ENCODE assay signal across 8 cellular contexts in genomic region chr22:43151251-43152000, GRCh38. TPM values are rescaled to one million over a fixed set of nuclear protein-coding genes. Genes with fewer than 3 reads are reported as not detected.
DNase-seq lines count a peak whose midpoint lies in the region; ATAC-seq and TF ChIP-seq lines count a peak whose summit lies in the region.

TSPO (plus strand) TSS chr22:43151559; CDS start chr22:43159239, 7,680 bp downstream.

- H3K27me3 Mint-ChIP-seq in activated naive CD8-positive, alpha-beta T cell treated with anti-CD3 and anti-CD28 coated beads, Interleukin-2, amount 10 ng/mL, durations not matched to agents 7 days and 5 days = no peaks in the 10 kb centered on the region
- no peaks in the 10 kb centered on the region for H3K27me3 Mint-ChIP-seq in osteocyte (ENCODE audit: unreplicated experiment)

- peak within 1 kb of the TSS; percentile 94 for H3K9ac ChIP-seq in GM23248
- H3K9ac ChIP-seq in SK-N-MC (ENCODE audit: insufficient read length) = peak within 1 kb of the TSS; percentile 86

- H3F3A ChIP-seq in GM23248 (ENCODE audit: insufficient read depth) = no peaks in the 10 kb centered on the region

- H3K4me2 ChIP-seq in GM23248 (ENCODE audit: unreplicated experiment) = peak within 1 kb of the TSS; percentile 97

- 0 out of 2 replicates have a peak, but pooled peaks cover 5% of the 10 kb centered on the region for H4K20me1 ChIP-seq in GM23248 (ENCODE audit: insufficient read depth)

- H3K4me1 ChIP-seq in GM23248 (ENCODE audit: insufficient read depth) = peaks cover 15% of the 10 kb centered on the region; the same call in 1 of the 2 replicates
- peaks cover 16 to 21% of the 10 kb centered on the region in 2 donors for H3K4me1 ChIP-seq in thyroid gland

- no peaks in the 10 kb centered on the region for H3K36me3 Mint-ChIP-seq in activated naive CD8-positive, alpha-beta T cell treated with anti-CD3 and anti-CD28 coated beads, Interleukin-2, amount 10 ng/mL, durations not matched to agents 7 days and 5 days
- H3K36me3 Mint-ChIP-seq in osteocyte (ENCODE audit: unreplicated experiment) = no peaks in the 10 kb centered on the region

- H2AFZ ChIP-seq in GM23248 = peak within 1 kb of the TSS; percentile 78

- in situ Hi-C loops in GM23248 (cut with MboI) = no loop called here

- POLR2A ChIA-PET in activated naive CD8-positive, alpha-beta T cell treated with anti-CD3 and anti-CD28 coated beads, Interleukin-2, amount 10 ng/mL, durations not matched to agents 7 days and 5 days (lab: Charles Lee) = interaction anchor here (1.0 to 1.7 kb wide), 2 partner anchors 8 to 36 kb away, joined by 4 to 5 read pairs; partner anchors contain the start of gene MCAT

- H3K9me3 ChIP-seq in GM23248 (ENCODE audit: low read depth) = no peaks in the 10 kb centered on the region
- no peaks in the 10 kb centered on the region for H3K9me3 ChIP-seq in SK-N-MC (ENCODE audit: low read depth, low read length)
- H3K9me3 ChIP-seq in thyroid gland = no peaks in the 10 kb centered on the region

- H3K4me1 Mint-ChIP-seq in activated naive CD8-positive, alpha-beta T cell treated with anti-CD3 and anti-CD28 coated beads, Interleukin-2, amount 10 ng/mL, durations not matched to agents 7 days and 5 days = peaks cover 20% of the 10 kb centered on the region
- peaks cover 25% of the 10 kb centered on the region for H3K4me1 Mint-ChIP-seq in osteocyte (ENCODE audit: unreplicated experiment)

- no peak for TF ChIP-seq CTCF in osteocyte (IDR thresholded peaks at IDR 0.05)
- TF ChIP-seq CTCF in thyroid gland (IDR thresholded peaks at IDR 0.05) = no peak

- peak within 1 kb of the TSS; percentile 88 for H3K27ac Mint-ChIP-seq in activated naive CD8-positive, alpha-beta T cell treated with anti-CD3 and anti-CD28 coated beads, Interleukin-2, amount 10 ng/mL, durations not matched to agents 7 days and 5 days
- peak within 1 kb of the TSS; percentile 84 for H3K27ac Mint-ChIP-seq in osteocyte (ENCODE audit: unreplicated experiment)

- peak; percentile 95 for DNase-seq in AG08396 (ENCODE audit: low spot score)
- DNase-seq in GM23248 = peak; percentile 82
- DNase-seq in SK-N-MC (ENCODE audit: low read depth, low spot score) = no peak
- peak; percentile 79 for DNase-seq in activated naive CD8-positive, alpha-beta T cell treated with anti-CD3 and anti-CD28 coated beads, Interleukin-2, amount 10 ng/mL, durations not matched to agents 7 days and 5 days
- DNase-seq in Right ventricle myocardium inferior (ENCODE audit: missing footprints) = peak; percentile 91
- DNase-seq in osteocyte (ENCODE audit: extremely low spot score, unreplicated experiment) = no peak
- DNase-seq in thyroid gland = peak; percentile 73 to 75

- peak; percentile 57 for ATAC-seq in activated naive CD8-positive, alpha-beta T cell treated with anti-CD3 and anti-CD28 coated beads, Interleukin-2, amount 10 ng/mL, durations not matched to agents 7 days and 5 days (ENCODE audit: low read depth)
- ATAC-seq in Right ventricle myocardium inferior (peak; percentile 87), GM21515 (IDR thresholded peaks at IDR 0.05; ENCODE audit: unreplicated experiment) (no peak)

- no peaks in the 10 kb centered on the region for H3K27me3 ChIP-seq in GM23248 (replicated peaks; ENCODE audit: insufficient read depth)
- H3K27me3 ChIP-seq in thyroid gland = no peaks in the 10 kb centered on the region

- intact Hi-C loops in Right ventricle myocardium inferior (cut with DNase I) = no loop called here
- intact Hi-C loops in thyroid gland (cut with DNase I) = no loop called here

- H3K27ac ChIP-seq in GM23248 (peak within 1 kb of the TSS; percentile 88), SK-N-MC (peak within 1 kb of the TSS; percentile 80), thyroid gland (peak within 1 kb of the TSS; percentile 67 to 74 (median 74))

- H3K4me3 ChIP-seq in GM23248 = peak within 1 kb of the TSS; percentile 97
- H3K4me3 ChIP-seq in SK-N-MC = peak within 1 kb of the TSS; percentile 94
- peak within 1 kb of the TSS; percentile 39 to 80 (median 63) for H3K4me3 ChIP-seq in thyroid gland (replicated peaks in 1 of 3)

- WGBS in GM23248 (ENCODE audit: low coverage in 1 of 2, low lambda C conversion rate in 2 of 2, missing lambda C conversion rate in 2 of 2), 2 experiments = 2% methylated on average over 48 to 59 of the region's 75 CpGs
- WGBS in thyroid gland, 2 donors = 1 to 3% methylated on average over 16 to 20 of the region's 75 CpGs

- no peaks in the 10 kb centered on the region for H3K9me3 Mint-ChIP-seq in activated naive CD8-positive, alpha-beta T cell treated with anti-CD3 and anti-CD28 coated beads, Interleukin-2, amount 10 ng/mL, durations not matched to agents 7 days and 5 days
- H3K9me3 Mint-ChIP-seq in osteocyte (ENCODE audit: unreplicated experiment) = no peaks in the 10 kb centered on the region

- H3K9me2 ChIP-seq in GM23248 (ENCODE audit: insufficient read depth) = no peaks in the 10 kb centered on the region

- H3K79me2 ChIP-seq in GM23248 (ENCODE audit: insufficient read depth) = peaks cover 50% of the 10 kb centered on the region

- peak within 1 kb of the TSS; percentile 86 for H3K4me3 Mint-ChIP-seq in activated naive CD8-positive, alpha-beta T cell treated with anti-CD3 and anti-CD28 coated beads, Interleukin-2, amount 10 ng/mL, durations not matched to agents 7 days and 5 days
- H3K4me3 Mint-ChIP-seq in osteocyte (ENCODE audit: unreplicated experiment) = peak within 1 kb of the TSS; percentile 71

- TF ChIP-seq POLR2A in thyroid gland (IDR thresholded peaks at IDR 0.05) = peak in 1 of 2 donors; percentile 66

- H3K36me3 ChIP-seq in GM23248 (ENCODE audit: low read depth) (no peaks in the 10 kb centered on the region), SK-N-MC (ENCODE audit: insufficient read depth, low read length) (no peaks in the 10 kb centered on the region; the same call in 1 of the 2 replicates), thyroid gland (no peaks in the 10 kb centered on the region)

RNA-seq across cellular contexts. Expression of gene TSPO, which starts in this region (rescaled TPM):
- 760 and 970 TPM in 2 replicates for total RNA-seq in GM23248 (2014; rRNA removed; shearing (Covaris generic))
- 896 and 938 TPM in 2 replicates for polyA plus RNA-seq in GM23248 (2016; fragmentation: Nextera tagmentation; extraction: Ambion mirVana)
- 100 to 1,000 TPM; 107 to 116 TPM for total RNA-seq in activated naive CD8-positive, alpha-beta T cell treated with anti-CD3 and anti-CD28 coated beads, Interleukin-2, amount 10 ng/mL, durations not matched to agents 7 days and 5 days
- 136 TPM for total RNA-seq in Right ventricle myocardium inferior
- 70.6 and 73.3 TPM in 2 replicates for total RNA-seq in osteocyte
- total RNA-seq in thyroid gland = 100 to 1,000 TPM in 3 of 4 donors, 10 to 100 TPM in 1; 87.4 to 234 (median 170) TPM

Comparison
In these comparisons a context has a peak if more than half of its experiments do, and no peak if none do; other contexts are left out.
1. DNase-seq: peak in AG08396 (single experiment), GM23248 (single experiment), activated naive CD8-positive, alpha-beta T cell treated with anti-CD3 and anti-CD28 coated beads, Interleukin-2, amount 10 ng/mL, durations not matched to agents 7 days and 5 days (single experiment), Right ventricle myocardium inferior (single experiment) and thyroid gland (2 of 2); none in SK-N-MC (single experiment) and osteocyte (single experiment).
2. Peak in every context shown above with its lines, with median percentiles within 50 percentile points of each other: H3K27ac ChIP-seq and H3K4me3 ChIP-seq.